19 cellular contexts compared by ENCODE assay signal in genomic region chrX:1281511-1281910, GRCh38. TPM values are rescaled to one million over a fixed set of nuclear protein-coding genes. Genes with fewer than 3 reads are reported as not detected.
DNase-seq lines count a peak whose midpoint lies in the region; ATAC-seq and TF ChIP-seq lines count a peak whose summit lies in the region.
"Had no signal": no experiment of that assay in that cellular context is flagged by ENCODE, and none has a peak within 500 bp of the region (broad histone marks: within the 10 kb centered on the region; RNA-seq: fewer than 3 reads in every experiment).

No MANE protein-coding gene starts in this region.

- TF ChIP-seq CTCF in BJ (IDR thresholded peaks at IDR 0.05; ENCODE audit: insufficient read depth, low read depth, low read length) (no peak), HFF-Myc (IDR thresholded peaks at IDR 0.05; ENCODE audit: low read depth, low read length, missing control alignments) (no peak), SK-N-SH (IDR thresholded peaks at IDR 0.05) (no peak)

- no peaks in the 10 kb centered on the region for H3K79me2 ChIP-seq in SK-N-SH (ENCODE audit: insufficient read depth)

- H3K27ac ChIP-seq in SK-N-SH (ENCODE audit: low read depth in 2 of 2, low read length in 1 of 2): no peak overlapping the region
- H3K27ac ChIP-seq: esophagus muscularis mucosa, ovary, transverse colon had no signal

- peaks cover 0 to 5% (median 0%) of the 10 kb centered on the region in 3 donors for H3K27me3 Mint-ChIP-seq in naive B cell

- no peaks in the 10 kb centered on the region for H3K36me3 Mint-ChIP-seq in naive B cell
- H3K36me3 Mint-ChIP-seq in stimulated activated effector memory CD8-positive, alpha-beta T cell treated with anti-CD3 and anti-CD28 coated beads, Interleukin-12 subunit alpha, Interleukin-12 subunit beta, amount 100 ng/mL, for 72 hours: no peaks in the 10 kb centered on the region

- WGBS in SK-N-SH (ENCODE audit: low lambda C conversion rate): 2% methylated on average over 3 of the region's 3 CpGs

- no peaks in the 10 kb centered on the region for H3F3A ChIP-seq in SK-N-SH (replicated peaks; ENCODE audit: insufficient read depth)

- H3K27me3 ChIP-seq in BJ (ENCODE audit: control insufficient read depth, insufficient read depth, low read length): no peaks in the 10 kb centered on the region
- peaks cover 8% of the 10 kb centered on the region; the same call in 1 of the 2 replicates for H3K27me3 ChIP-seq in SK-N-SH (ENCODE audit: insufficient read depth)
- H3K27me3 ChIP-seq: BE2C, ovary, transverse colon had no signal

- ATAC-seq in naive B cell (ENCODE audit: low read depth in 2 of 2): no peak
- ATAC-seq in stimulated activated effector memory CD8-positive, alpha-beta T cell treated with anti-CD3 and anti-CD28 coated beads, Interleukin-12 subunit alpha, Interleukin-12 subunit beta, amount 100 ng/mL, for 72 hours: no peak
- no peak for ATAC-seq in HG03196 (IDR thresholded peaks at IDR 0.05; ENCODE audit: unreplicated experiment)
- ATAC-seq: activated naive CD8-positive, alpha-beta T cell treated with anti-CD3 and anti-CD28 coated beads, Interleukin-2, amount 50 U/mL, for 24 hours had no signal

- TF ChIP-seq EP300 in SK-N-SH (IDR thresholded peaks at IDR 0.05; ENCODE audit: borderline replicate concordance in 1 of 2, low read depth in 1 of 2, low read length in 1 of 2): no peak

- no peaks in the 10 kb centered on the region for H3K9me3 ChIP-seq in SK-N-SH
- H3K9me3 ChIP-seq: BE2C, esophagus muscularis mucosa, ovary, transverse colon had no signal

- no peaks in the 10 kb centered on the region for H3K4me1 ChIP-seq in SK-N-SH (ENCODE audit: control insufficient read depth in 1 of 2, insufficient read depth in 2 of 2, low read depth in 1 of 2, low read length in 1 of 2)
- H3K4me1 ChIP-seq: BE2C, esophagus muscularis mucosa, transverse colon had no signal

- H3K4me3 ChIP-seq in BJ (ENCODE audit: low read depth, low read length) (no peak overlapping the region), HFF-Myc (replicated peaks; ENCODE audit: low read depth, low read length) (no peak overlapping the region), SK-N-SH (ENCODE audit: low read depth in 2 of 2, low read length in 1 of 2) (no peak overlapping the region)
- H3K4me3 ChIP-seq: esophagus muscularis mucosa, lung, ovary, transverse colon had no signal

- DNase-seq in BJ (ENCODE audit: low read depth) (peak; percentile 77), HFF-Myc (ENCODE audit: extremely low read depth, low read depth) (peak; percentile 48), SK-N-SH (no peak), naive B cell (no peak)
- DNase-seq in stimulated activated naive CD4-positive, alpha-beta T cell treated with Interleukin-2 at 50 U/mL for 16 hours (lab: John Stamatoyannopoulos, UW): no peak
- no peak for DNase-seq in stimulated activated CD4-positive, alpha-beta T cell treated with anti-CD3 and anti-CD28 coated beads, Interleukin-1b, Interleukin-23, amount 100 ng/mL, for 48 hours
- no peak for DNase-seq in stimulated activated effector memory CD8-positive, alpha-beta T cell treated with anti-CD3 and anti-CD28 coated beads, Interleukin-12 subunit alpha, Interleukin-12 subunit beta, amount 100 ng/mL, for 72 hours (ENCODE audit: low spot score in 2 of 2)
- DNase-seq: activated CD4-positive, alpha-beta T cell treated with anti-CD3 and anti-CD28 coated beads for 48 hours; activated naive CD8-positive, alpha-beta T cell treated with anti-CD3 and anti-CD28 coated beads, Interleukin-2, amount 50 U/mL, for 24 hours; activated T-cell treated with anti-CD3 and anti-CD28 coated beads, Interleukin-2, amount 50 U/mL, for 24 hours; BE2C; GF-D8; NCI-H1092 treated with DMSO at 0.1 percent for 48 hours; ovary; stimulated activated CD4-positive, alpha-beta T cell treated with anti-CD3 and anti-CD28 coated beads, Interleukin-12 subunit alpha, Interleukin-12 subunit beta, amount 100 ng/mL, for 4 hours; transverse colon had no signal

- H3K9me3 Mint-ChIP-seq in naive B cell: peaks cover 0 to 6% (median 0%) of the 10 kb centered on the region in 7 donors
- H3K9me3 Mint-ChIP-seq in stimulated activated effector memory CD8-positive, alpha-beta T cell treated with anti-CD3 and anti-CD28 coated beads, Interleukin-12 subunit alpha, Interleukin-12 subunit beta, amount 100 ng/mL, for 72 hours: no peaks in the 10 kb centered on the region
- H3K9me3 Mint-ChIP-seq: activated naive CD8-positive, alpha-beta T cell treated with anti-CD3 and anti-CD28 coated beads, Interleukin-2, amount 50 U/mL, for 24 hours; activated T-cell treated with anti-CD3 and anti-CD28 coated beads, Interleukin-2, amount 50 U/mL, for 24 hours had no signal

- POLR2A ChIA-PET in BJ (lab: Charles Lee) (no interaction called here), SK-N-SH (lab: Yijun Ruan, JAX) (no interaction called here)

- H2AFZ ChIP-seq in SK-N-SH (ENCODE audit: low read depth): no peak overlapping the region; the same call in 1 of the 2 replicates

- CTCF ChIA-PET in BJ (lab: Yijun Ruan, JAX) (no interaction called here), SK-N-SH (lab: Yijun Ruan, JAX) (no interaction called here)

- peak overlapping the region; percentile 28; the same call in 1 of the 2 replicates for H3K4me2 ChIP-seq in SK-N-SH

- H3K4me1 Mint-ChIP-seq in naive B cell: peaks cover 35 to 59% (median 51%) of the 10 kb centered on the region in 3 donors
- peaks cover 5% of the 10 kb centered on the region for H3K4me1 Mint-ChIP-seq in stimulated activated effector memory CD8-positive, alpha-beta T cell treated with anti-CD3 and anti-CD28 coated beads, Interleukin-12 subunit alpha, Interleukin-12 subunit beta, amount 100 ng/mL, for 72 hours

- H3K9ac ChIP-seq in SK-N-SH: no peak overlapping the region

- H3K36me3 ChIP-seq in BJ (ENCODE audit: control insufficient read depth, insufficient read depth, low read length): no peaks in the 10 kb centered on the region
- H3K36me3 ChIP-seq in SK-N-SH (replicated peaks in 1 of 2; ENCODE audit: control insufficient read depth in 1 of 2, insufficient read depth in 2 of 2, low read length in 1 of 2): no peaks in the 10 kb centered on the region
- H3K36me3 ChIP-seq: BE2C, esophagus muscularis mucosa, ovary, transverse colon had no signal

- H3K9me2 ChIP-seq in SK-N-SH: no peaks in the 10 kb centered on the region

- peak overlapping the region; percentile 22 to 73 (median 55) for H3K4me3 Mint-ChIP-seq in naive B cell
- H3K4me3 Mint-ChIP-seq in stimulated activated effector memory CD8-positive, alpha-beta T cell treated with anti-CD3 and anti-CD28 coated beads, Interleukin-12 subunit alpha, Interleukin-12 subunit beta, amount 100 ng/mL, for 72 hours: no peak overlapping the region
- H3K4me3 Mint-ChIP-seq: activated naive CD8-positive, alpha-beta T cell treated with anti-CD3 and anti-CD28 coated beads, Interleukin-2, amount 50 U/mL, for 24 hours; activated T-cell treated with anti-CD3 and anti-CD28 coated beads, Interleukin-2, amount 50 U/mL, for 24 hours had no signal

- H3K27ac Mint-ChIP-seq in naive B cell: peak overlapping the region in 5 of 6 donors; percentile 6 to 69 (median 45)
- no peak overlapping the region for H3K27ac Mint-ChIP-seq in stimulated activated effector memory CD8-positive, alpha-beta T cell treated with anti-CD3 and anti-CD28 coated beads, Interleukin-12 subunit alpha, Interleukin-12 subunit beta, amount 100 ng/mL, for 72 hours
- H3K27ac Mint-ChIP-seq: activated naive CD8-positive, alpha-beta T cell treated with anti-CD3 and anti-CD28 coated beads, Interleukin-2, amount 50 U/mL, for 24 hours; activated T-cell treated with anti-CD3 and anti-CD28 coated beads, Interleukin-2, amount 50 U/mL, for 24 hours had no signal

- H4K20me1 ChIP-seq in SK-N-SH (ENCODE audit: insufficient read depth): no peaks in the 10 kb centered on the region

- no peak for TF ChIP-seq RAD21 in SK-N-SH (IDR thresholded peaks at IDR 0.05; ENCODE audit: low read length)

TF ChIP-seq in SK-N-SH, 30 proteins besides CTCF, POLR2A, EP300 and RAD21:
- TF ChIP-seq MXI1 (IDR thresholded peaks at IDR 0.05; ENCODE audit: low read depth, low read length) (no peak), JUND (IDR thresholded peaks at IDR 0.05) (peak; percentile 64), TEAD4 (IDR thresholded peaks at IDR 0.05; ENCODE audit: borderline replicate concordance, insufficient read depth) (no peak), RCOR1 (IDR thresholded peaks at IDR 0.05; ENCODE audit: low read length) (no peak), FOXM1 (IDR thresholded peaks at IDR 0.05; ENCODE audit: low read depth) (no peak), FOSL2 (IDR thresholded peaks at IDR 0.05; ENCODE audit: borderline replicate concordance, low read depth) (peak; percentile 54; the same call in 1 of the 2 replicates), USF1 (IDR thresholded peaks at IDR 0.05; ENCODE audit: borderline replicate concordance, low read depth) (no peak), ELF1 (IDR thresholded peaks at IDR 0.05) (no peak)

RNA-seq across cellular contexts. Expression of gene CSF2RA, which starts 12.9 kb away (rescaled TPM):
- polyA plus RNA-seq in BJ (2011; rRNA removed) (0.20 and 0.25 TPM in 2 replicates), SK-N-SH (2012; rRNA removed) (not detected in 2 replicates), naive B cell (ENCODE audit: low read depth in 6 of 6) (under 1 TPM in 4 of 6 donors, not detected in 2; 0.27 to 0.68 (median 0.54) TPM)
- polyA minus RNA-seq in BJ (2011; rRNA and poly(A)+ RNA removed): not detected in 2 replicates
- not detected in 2 replicates for polyA plus RNA-seq in SK-N-SH (2012; cell fraction: cytosol; rRNA removed)
- polyA plus RNA-seq in SK-N-SH (2012; cell fraction: nucleus; rRNA removed): not detected in 2 replicates

RNA-seq across cellular contexts. Expression of gene IL3RA, which starts 55.1 kb away (rescaled TPM):
- polyA plus RNA-seq in BJ (2011; rRNA removed): 0.80 and 1.5 TPM in 2 replicates
- 0.15 and 1.2 TPM in 2 replicates for polyA minus RNA-seq in BJ (2011; rRNA and poly(A)+ RNA removed)
- polyA plus RNA-seq in SK-N-SH (2012; rRNA removed): not detected in 2 replicates
- polyA plus RNA-seq in SK-N-SH (2012; cell fraction: cytosol; rRNA removed): 0.03 TPM in 1 of 2 replicates, not detected in the other
- polyA plus RNA-seq in SK-N-SH (2012; cell fraction: nucleus; rRNA removed): not detected in 2 replicates
- polyA plus RNA-seq in naive B cell (ENCODE audit: low read depth in 6 of 6): 10 to 100 TPM in 2 of 6 donors, 1 to 10 TPM in 4; 4.1 to 33.6 (median 7.5) TPM

Comparison
In these comparisons a context has a peak if more than half of its experiments do, and no peak if none do; other contexts are left out.
1. DNase-seq: peak in BJ (single experiment) and HFF-Myc (single experiment); none in SK-N-SH (single experiment), naive B cell (single experiment), stimulated activated naive CD4-positive, alpha-beta T cell treated with Interleukin-2 at 50 U/mL for 16 hours (single experiment), stimulated activated CD4-positive, alpha-beta T cell treated with anti-CD3 and anti-CD28 coated beads, Interleukin-1b, Interleukin-23, amount 100 ng/mL, for 48 hours (single experiment) and stimulated activated effector memory CD8-positive, alpha-beta T cell treated with anti-CD3 and anti-CD28 coated beads, Interleukin-12 subunit alpha, Interleukin-12 subunit beta, amount 100 ng/mL, for 72 hours (0 of 2).